8 cellular contexts compared by ENCODE assay signal in the genomic region with DNA sequence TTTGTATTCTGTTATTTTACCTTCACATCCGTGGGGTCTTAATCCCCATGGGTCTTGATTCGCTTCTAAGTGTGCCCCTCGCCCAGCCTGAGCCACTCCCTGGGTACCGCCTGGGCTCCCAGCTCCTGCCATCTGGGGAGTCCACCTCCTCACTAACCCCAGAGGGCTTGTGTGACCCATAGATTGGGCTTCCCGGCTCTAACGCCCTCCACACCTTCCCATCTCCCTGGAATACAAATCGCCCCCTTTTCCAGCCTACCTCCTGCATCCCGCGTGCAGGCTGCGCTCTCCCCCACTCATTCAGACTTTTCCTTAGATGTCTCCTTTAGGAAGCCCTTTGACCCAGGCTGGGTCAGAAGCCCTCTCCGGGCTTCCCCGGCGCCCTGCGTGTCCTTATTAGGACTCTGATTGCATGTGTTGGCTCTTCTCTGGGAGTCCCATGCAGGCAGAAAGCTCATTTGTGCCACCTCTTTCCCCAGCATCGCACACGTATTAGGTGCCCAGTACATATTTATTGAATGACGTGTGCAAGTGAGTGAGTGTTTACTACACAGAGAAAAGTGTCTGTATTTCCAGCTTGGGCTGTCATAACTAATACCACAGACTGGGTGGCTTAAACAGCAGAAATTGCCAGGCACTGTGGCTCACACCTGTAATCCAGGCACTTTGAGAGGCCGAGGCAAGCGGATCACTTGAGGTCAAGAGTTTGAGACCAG. TPM values are rescaled to one million over a fixed set of nuclear protein-coding genes. Genes with fewer than 3 reads are reported as not detected.
DNase-seq lines count a peak whose midpoint lies in the region; ATAC-seq and TF ChIP-seq lines count a peak whose summit lies in the region.

No MANE protein-coding gene starts in this region.

- 0 out of 2 replicates have a peak, but pooled peaks cover 8% of the 10 kb centered on the region for H3K4me1 ChIP-seq in Caco-2
- peaks cover 11% of the 10 kb centered on the region for H3K4me1 ChIP-seq in MM.1S (ENCODE audit: low read length)

- H3K27ac Mint-ChIP-seq in Caco-2 (ENCODE audit: unreplicated experiment) (peak overlapping the region; percentile 98), nephron (peak overlapping the region; percentile 85 to 99 (median 98))

- peak overlapping the region; percentile 87 for H3K9ac ChIP-seq in MM.1S (ENCODE audit: low read length)

- H3K4me1 Mint-ChIP-seq in Caco-2 (ENCODE audit: low read depth, unreplicated experiment) (peaks cover 6% of the 10 kb centered on the region), nephron (peaks cover 13% of the 10 kb centered on the region)

- H3K9me3 Mint-ChIP-seq in Caco-2 (ENCODE audit: unreplicated experiment): no peaks in the 10 kb centered on the region
- H3K9me3 Mint-ChIP-seq in nephron: no peaks in the 10 kb centered on the region

- H3K27me3 Mint-ChIP-seq in Caco-2 (ENCODE audit: insufficient read depth, unreplicated experiment) (no peaks in the 10 kb centered on the region), nephron (ENCODE audit: low read depth) (no peaks in the 10 kb centered on the region)

- H3K27ac ChIP-seq in MM.1S (ENCODE audit: low read length) (no peak overlapping the region), dorsolateral prefrontal cortex (peak overlapping the region in 13 of 59 donors; percentile 88 to 99 (median 96))

- H3K9me3 ChIP-seq in Caco-2 (no peaks in the 10 kb centered on the region), MM.1S (replicated peaks; ENCODE audit: insufficient read depth, low read length) (no peaks in the 10 kb centered on the region)

- H3K4me3 ChIP-seq in Caco-2 (ENCODE audit: low read depth, low read length) (peak overlapping the region; percentile 61), MM.1S (ENCODE audit: low read length) (peak overlapping the region; percentile 93), dorsolateral prefrontal cortex (peak overlapping the region; percentile 63 to 100 (median 93))

- H3F3A ChIP-seq in MM.1S (ENCODE audit: insufficient read depth, low read length): no peaks in the 10 kb centered on the region

- H3K9me2 ChIP-seq in MM.1S (replicated peaks; ENCODE audit: insufficient read depth, low read length): no peaks in the 10 kb centered on the region

- peak overlapping the region; percentile 64 for H2AFZ ChIP-seq in MM.1S (ENCODE audit: low read length)

- TF ChIP-seq CTCF in Caco-2 (IDR thresholded peaks at IDR 0.05; ENCODE audit: insufficient read depth in 1 of 2, low read depth in 1 of 2, low read length in 1 of 2, severe bottlenecking in 1 of 2, unreplicated experiment in 1 of 2): no peak
- TF ChIP-seq CTCF in MM.1S (IDR thresholded peaks at IDR 0.05; ENCODE audit: low read length): no peak
- TF ChIP-seq CTCF in dorsolateral prefrontal cortex (IDR thresholded peaks at IDR 0.05 in 54 of 56, conservative IDR thresholded peaks at IDR 0.05 in 2 of 56; ENCODE audit: low read depth in 1 of 56, partially characterized antibody in 56 of 56): no peak
- TF ChIP-seq CTCF in nephron (IDR thresholded peaks at IDR 0.05; ENCODE audit: unreplicated experiment in 3 of 3): no peak

- ATAC-seq in HG03457 (IDR thresholded peaks at IDR 0.05; ENCODE audit: unreplicated experiment) (no peak), HG03354 (IDR thresholded peaks at IDR 0.05; ENCODE audit: poor library complexity, severe bottlenecking, unreplicated experiment) (no peak), HG03159 (IDR thresholded peaks at IDR 0.05; ENCODE audit: unreplicated experiment) (no peak), GM21447 (IDR thresholded peaks at IDR 0.05; ENCODE audit: unreplicated experiment) (no peak)

- H3K36me3 ChIP-seq in Caco-2 (ENCODE audit: control insufficient read depth, insufficient read depth, low read length) (no peaks in the 10 kb centered on the region), MM.1S (replicated peaks; ENCODE audit: insufficient read depth, low read length) (no peaks in the 10 kb centered on the region)

- no peaks in the 10 kb centered on the region for H3K27me3 ChIP-seq in Caco-2 (replicated peaks; ENCODE audit: control insufficient read depth, insufficient read depth, low read length)
- peaks cover 9% of the 10 kb centered on the region; the same call in 1 of the 2 replicates for H3K27me3 ChIP-seq in MM.1S (replicated peaks; ENCODE audit: insufficient read depth, low read length)
- no peaks in the 10 kb centered on the region for H3K27me3 ChIP-seq in dorsolateral prefrontal cortex

- DNase-seq in Caco-2 (no peak), MM.1S (no peak), dorsolateral prefrontal cortex (no peak)

- intact Hi-C loops in Caco-2 (cut with micrococcal nuclease; ENCODE audit: unreplicated experiment) (no loop called here), dorsolateral prefrontal cortex (cut with DNase I) (loop anchor here in 1 of 2 donors (10.0 kb wide), 2 partner anchors 321 to 509 kb away; partner anchors contain the start of gene MVB12A)

- peaks cover 11% of the 10 kb centered on the region for H3K79me2 ChIP-seq in MM.1S (ENCODE audit: low read length)

- BruUV-seq in Caco-2 (replicated peaks; lab: Mats Ljungman, UMichigan): no TSS peak

- no peaks in the 10 kb centered on the region for H4K20me1 ChIP-seq in MM.1S (ENCODE audit: insufficient read depth, low read length)

- H3K36me3 Mint-ChIP-seq in Caco-2 (ENCODE audit: insufficient read depth, unreplicated experiment) (peaks cover 13% of the 10 kb centered on the region), nephron (ENCODE audit: low read depth) (no peaks in the 10 kb centered on the region)

- H3K4me2 ChIP-seq in MM.1S (ENCODE audit: low read depth, low read length): peak overlapping the region; percentile 99

- CTCF ChIA-PET in Caco-2 (lab: Charles Lee): interaction anchor here (0.6 to 1.9 kb wide), 10 partner anchors 11 to 328 kb away, joined by 3 to 118 read pairs (median 5); partner anchors contain the start of genes RPL18A and SLC5A5

- POLR2A ChIA-PET in Caco-2 (lab: Charles Lee): interaction anchor here (0.5 to 1.7 kb wide), 5 partner anchors 14 to 348 kb away, joined by 3 to 77 read pairs (median 3); partner anchors contain the start of genes JUND and RPL18A

- H3K4me3 Mint-ChIP-seq in Caco-2 (ENCODE audit: unreplicated experiment): peak overlapping the region; percentile 95
- peak overlapping the region; percentile 90 to 96 (median 95) for H3K4me3 Mint-ChIP-seq in nephron

RNA-seq across cellular contexts. Expression of gene CCDC124, which starts 0.8 kb away (rescaled TPM):
- 73.3 TPM in 2 replicates for total RNA-seq in Caco-2 (2022)
- total RNA-seq in dorsolateral prefrontal cortex: 100 to 1,000 TPM in 2 of 120 experiments, 10 to 100 TPM in 118; 46.6 to 103 (median 70.3) TPM

RNA-seq across cellular contexts. Expression of gene KCNN1, which starts 33.3 kb away (rescaled TPM):
- total RNA-seq in Caco-2 (2022): not detected in 2 replicates
- 100 to 1,000 TPM in 5 of 120 experiments, 10 to 100 TPM in 115; 21.3 to 177 (median 74.4) TPM for total RNA-seq in dorsolateral prefrontal cortex

Comparison
In these comparisons a context has a peak if more than half of its experiments do, and no peak if none do; other contexts are left out.
1. RNA of gene KCNN1, which starts 33.3 kb away (total RNA-seq): 21.3 to 177 TPM in dorsolateral prefrontal cortex; not detected in Caco-2; every median in the first group is over 10 times any median in the second.
2. Peak in every context shown above with its lines, with median percentiles within 50 percentile points of each other: H3K4me3 ChIP-seq.